Comparison of ENCODE assay signal across 13 cellular contexts in genomic region chr17:68351395-68351794, GRCh38.
DNase-seq lines count a peak whose midpoint lies in the region; ATAC-seq and TF ChIP-seq lines count a peak whose summit lies in the region.
"Had no signal": no experiment of that assay in that cellular context is flagged by ENCODE, and none has a peak within 500 bp of the region (broad histone marks: within the 10 kb centered on the region; RNA-seq: fewer than 3 reads in every experiment).

No MANE protein-coding gene starts in this region.

- H3K4me1 Mint-ChIP-seq in activated CD8-positive, alpha-beta T cell treated with anti-CD3 and anti-CD28 coated beads, Interleukin-2, amount 10 ng/mL, durations not matched to agents 7 days and 5 days (ENCODE audit: low read depth): peaks cover 89% of the 10 kb centered on the region
- H3K4me1 Mint-ChIP-seq in activated CD8-positive, alpha-beta T cell treated with anti-CD3 and anti-CD28 coated beads for 36 hours (ENCODE audit: low read depth): peaks cover 67% of the 10 kb centered on the region

- no peaks in the 10 kb centered on the region for H3K27me3 ChIP-seq in RWPE2 (ENCODE audit: insufficient read depth, poor library complexity, severe bottlenecking)
- H3K27me3 ChIP-seq in spleen (replicated peaks in 1 of 7): no peaks in the 10 kb centered on the region
- H3K27me3 ChIP-seq: upper lobe of left lung had no signal

- 71 to 82% (median 75%) methylated on average over 7 of the region's 7 CpGs for WGBS in spleen, 5 donors

- H3K9me3 ChIP-seq in RWPE2 (ENCODE audit: severe bottlenecking) (no peaks in the 10 kb centered on the region), spleen (no peaks in the 10 kb centered on the region)
- H3K9me3 ChIP-seq: upper lobe of left lung had no signal

- H3K4me1 ChIP-seq in RWPE2 (ENCODE audit: insufficient read depth, poor library complexity, severe bottlenecking): no peaks in the 10 kb centered on the region
- peaks cover 18 to 95% (median 61%) of the 10 kb centered on the region in 6 donors for H3K4me1 ChIP-seq in spleen

- H3K4me3 ChIP-seq in RWPE2 (ENCODE audit: severe bottlenecking): no peak overlapping the region
- no peak overlapping the region for H3K4me3 ChIP-seq in fibroblast of mammary gland (ENCODE audit: control insufficient read depth, low read depth, low read length)
- H3K4me3 ChIP-seq in spleen: no peak overlapping the region
- H3K4me3 ChIP-seq: upper lobe of left lung had no signal

- TF ChIP-seq POLR2A in spleen (IDR thresholded peaks at IDR 0.05): no peak

- H3K36me3 ChIP-seq in RWPE2 (ENCODE audit: low read depth) (no peaks in the 10 kb centered on the region), spleen (peaks cover 0 to 5% (median 0%) of the 10 kb centered on the region in 6 donors)
- H3K36me3 ChIP-seq: upper lobe of left lung had no signal

- no peak for ATAC-seq in activated CD8-positive, alpha-beta T cell treated with anti-CD3 and anti-CD28 coated beads, Interleukin-2, amount 10 ng/mL, durations not matched to agents 7 days and 5 days
- no peak for ATAC-seq in activated CD8-positive, alpha-beta T cell treated with anti-CD3 and anti-CD28 coated beads for 36 hours
- ATAC-seq in RWPE2 (ENCODE audit: low read depth): peak; percentile 31; the same call in 1 of the 3 replicates
- no peak for ATAC-seq in HG03442 (IDR thresholded peaks at IDR 0.05; ENCODE audit: unreplicated experiment)
- ATAC-seq: left colon had no signal

- H3K36me3 Mint-ChIP-seq in activated CD8-positive, alpha-beta T cell treated with anti-CD3 and anti-CD28 coated beads, Interleukin-2, amount 10 ng/mL, durations not matched to agents 7 days and 5 days (ENCODE audit: low read depth): peaks cover 33% of the 10 kb centered on the region
- H3K36me3 Mint-ChIP-seq in activated CD8-positive, alpha-beta T cell treated with anti-CD3 and anti-CD28 coated beads for 36 hours (ENCODE audit: low read depth): peaks cover 8% of the 10 kb centered on the region

- no peak for DNase-seq in activated CD8-positive, alpha-beta T cell treated with anti-CD3 and anti-CD28 coated beads, Interleukin-2, amount 10 ng/mL, durations not matched to agents 7 days and 5 days
- no peak for DNase-seq in activated CD8-positive, alpha-beta T cell treated with anti-CD3 and anti-CD28 coated beads for 36 hours
- DNase-seq in RWPE2 (ENCODE audit: low spot score): no peak
- DNase-seq in fibroblast of mammary gland (ENCODE audit: low read depth): peak; percentile 65
- peak; percentile 5 for DNase-seq in spleen
- DNase-seq in medulla oblongata (ENCODE audit: extremely low spot score): no peak
- DNase-seq in T-helper 9 cell: no peak
- DNase-seq: activated naive CD4-positive, alpha-beta T cell treated with anti-CD3 and anti-CD28 coated beads, Interleukin-2, amount 50 U/mL, for 16 hours; Kasumi-1; left colon; nephron progenitor cell; upper lobe of left lung had no signal

- H3K4me3 Mint-ChIP-seq in activated CD8-positive, alpha-beta T cell treated with anti-CD3 and anti-CD28 coated beads, Interleukin-2, amount 10 ng/mL, durations not matched to agents 7 days and 5 days: no peak overlapping the region
- H3K4me3 Mint-ChIP-seq in activated CD8-positive, alpha-beta T cell treated with anti-CD3 and anti-CD28 coated beads for 36 hours: no peak overlapping the region
- H3K4me3 Mint-ChIP-seq: nephron progenitor cell had no signal

- CTCF ChIA-PET in activated CD8-positive, alpha-beta T cell treated with anti-CD3 and anti-CD28 coated beads, Interleukin-2, amount 10 ng/mL, durations not matched to agents 7 days and 5 days (lab: Charles Lee): interaction anchor here (1.5 kb wide), 1 partner anchor 48 kb away, joined by 4 read pairs; no protein-coding TSS in a partner anchor
- CTCF ChIA-PET in activated CD8-positive, alpha-beta T cell treated with anti-CD3 and anti-CD28 coated beads for 36 hours (lab: Charles Lee): no interaction called here

- intact Hi-C loops in activated CD8-positive, alpha-beta T cell treated with anti-CD3 and anti-CD28 coated beads for 36 hours (cut with micrococcal nuclease): loop anchor here (10.0 kb wide), 1 partner anchor 53 kb away; no protein-coding TSS in a partner anchor
- intact Hi-C loops in spleen (cut with DNase I; ENCODE audit: low total_unique reads): no loop called here

- TF ChIP-seq CTCF in activated CD8-positive, alpha-beta T cell treated with anti-CD3 and anti-CD28 coated beads for 36 hours (IDR thresholded peaks at IDR 0.05): no peak
- TF ChIP-seq CTCF in RWPE2 (IDR thresholded peaks at IDR 0.05; ENCODE audit: poor library complexity, severe bottlenecking) (peak; percentile 12), fibroblast of mammary gland (conservative IDR thresholded peaks at IDR 0.05; ENCODE audit: control insufficient read depth, insufficient read depth, low read depth, low read length) (peak; percentile 29), spleen (IDR thresholded peaks at IDR 0.05 in 8 of 11, conservative IDR thresholded peaks at IDR 0.05 in 3 of 11) (no peak)

- POLR2A ChIA-PET in activated CD8-positive, alpha-beta T cell treated with anti-CD3 and anti-CD28 coated beads, Interleukin-2, amount 10 ng/mL, durations not matched to agents 7 days and 5 days (lab: Charles Lee): no interaction called here
- POLR2A ChIA-PET in activated CD8-positive, alpha-beta T cell treated with anti-CD3 and anti-CD28 coated beads for 36 hours (lab: Charles Lee): interaction anchor here (0.7 kb wide), 1 partner anchor 799 kb away, joined by 4 read pairs; no protein-coding TSS in a partner anchor

- H3K9me3 Mint-ChIP-seq in activated CD8-positive, alpha-beta T cell treated with anti-CD3 and anti-CD28 coated beads, Interleukin-2, amount 10 ng/mL, durations not matched to agents 7 days and 5 days (ENCODE audit: insufficient read depth): no peaks in the 10 kb centered on the region
- H3K9me3 Mint-ChIP-seq in activated CD8-positive, alpha-beta T cell treated with anti-CD3 and anti-CD28 coated beads for 36 hours: no peaks in the 10 kb centered on the region
- H3K9me3 Mint-ChIP-seq: nephron progenitor cell had no signal

- no peaks in the 10 kb centered on the region for H3K27me3 Mint-ChIP-seq in activated CD8-positive, alpha-beta T cell treated with anti-CD3 and anti-CD28 coated beads, Interleukin-2, amount 10 ng/mL, durations not matched to agents 7 days and 5 days (ENCODE audit: low read depth)
- H3K27me3 Mint-ChIP-seq in activated CD8-positive, alpha-beta T cell treated with anti-CD3 and anti-CD28 coated beads for 36 hours: no peaks in the 10 kb centered on the region

- H3K27ac Mint-ChIP-seq in activated CD8-positive, alpha-beta T cell treated with anti-CD3 and anti-CD28 coated beads, Interleukin-2, amount 10 ng/mL, durations not matched to agents 7 days and 5 days: peak overlapping the region; percentile 48
- H3K27ac Mint-ChIP-seq in activated CD8-positive, alpha-beta T cell treated with anti-CD3 and anti-CD28 coated beads for 36 hours: no peak overlapping the region
- H3K27ac Mint-ChIP-seq: nephron progenitor cell had no signal

- H3K27ac ChIP-seq in RWPE2 (ENCODE audit: poor library complexity, severe bottlenecking) (no peak overlapping the region), spleen (no peak overlapping the region)
- H3K27ac ChIP-seq: upper lobe of left lung had no signal

Comparison
In these comparisons a context has a peak if more than half of its experiments do, and no peak if none do; other contexts are left out.
1. DNase-seq: peak in fibroblast of mammary gland (single experiment) and spleen (single experiment); none in activated CD8-positive, alpha-beta T cell treated with anti-CD3 and anti-CD28 coated beads, Interleukin-2, amount 10 ng/mL, durations not matched to agents 7 days and 5 days (single experiment), activated CD8-positive, alpha-beta T cell treated with anti-CD3 and anti-CD28 coated beads for 36 hours (single experiment), RWPE2 (single experiment), medulla oblongata (single experiment) and T-helper 9 cell (single experiment).
2. CTCF ChIP-seq: peak in RWPE2 (single experiment) and fibroblast of mammary gland (single experiment); none in activated CD8-positive, alpha-beta T cell treated with anti-CD3 and anti-CD28 coated beads for 36 hours (single experiment) and spleen (0 of 11).